Comparison of ENCODE assay signal across 7 cellular contexts in the genomic region with DNA sequence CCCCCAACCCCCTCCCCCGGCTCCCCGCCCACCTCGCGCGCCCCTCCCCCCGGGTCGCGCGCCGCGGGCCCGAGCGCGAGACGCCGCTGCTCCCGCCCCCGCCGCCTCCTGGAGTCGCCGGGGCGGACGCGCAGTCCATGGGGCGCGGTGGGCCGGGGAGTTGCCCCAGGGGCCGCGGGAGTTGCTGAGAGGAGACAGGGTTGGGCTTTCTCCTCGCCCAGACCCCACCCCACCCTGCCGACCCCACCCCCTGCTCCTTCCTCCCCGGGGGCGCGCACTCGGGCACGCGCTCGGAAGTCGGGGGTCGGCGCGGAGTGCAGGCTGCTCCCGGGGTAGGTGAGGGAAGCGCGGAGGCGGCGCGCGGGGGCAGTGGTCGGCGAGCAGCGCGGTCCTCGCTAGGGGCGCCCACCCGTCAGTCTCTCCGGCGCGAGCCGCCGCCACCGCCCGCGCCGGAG. TPM values are rescaled to one million over a fixed set of nuclear protein-coding genes. Genes with fewer than 3 reads are reported as not detected.
A peak's percentile ranks its signal among the peaks of the same experiment; 100 is the strongest.
DNase-seq lines count a peak whose midpoint lies in the region; ATAC-seq and TF ChIP-seq lines count a peak whose summit lies in the region.

A gene (plus strand): TSS at position 275 of the 455 bp plus-strand sequence. CDS start 297 bp downstream, outside the sequence.

- no peaks in the 10 kb centered on the region for H3K27me3 Mint-ChIP-seq in MCF 10A (ENCODE audit: insufficient read depth, unreplicated experiment)

- peak; percentile 36 for ATAC-seq in GM21526 (IDR thresholded peaks at IDR 0.05; ENCODE audit: low FRiP score, unreplicated experiment)

- intact Hi-C loops in MCF 10A (cut with micrococcal nuclease), result no loop called here

- WGBS in iPS DF 6.9 (ENCODE audit: insufficient coverage, insufficient read length), result no CpG with 5 or more reads among the region's 65 CpGs

- peak; percentile 66 for DNase-seq in GDM1 (lab: John Stamatoyannopoulos, UW)
- DNase-seq in HT1080 (ENCODE audit: low read depth), result peak; percentile 84
- DNase-seq in RKO (ENCODE audit: low spot score), result peak; percentile 84
- DNase-seq in MCF 10A (ENCODE audit: unreplicated experiment), result peak; percentile 78
- peak; percentile 41 for DNase-seq in iPS DF 6.9 (ENCODE audit: low read depth, low spot score)
- no peak for DNase-seq in retinal pigment epithelial cell (ENCODE audit: low read depth)

- TF ChIP-seq CTCF in MCF 10A (IDR thresholded peaks at IDR 0.05; ENCODE audit: unreplicated experiment), result no peak
- TF ChIP-seq CTCF in retinal pigment epithelial cell (conservative IDR thresholded peaks at IDR 0.05; ENCODE audit: low read depth, low read length), result no peak

- H3K36me3 ChIP-seq in iPS DF 6.9 (ENCODE audit: control insufficient read depth, insufficient read depth, low read length), result no peaks in the 10 kb centered on the region

- H3K27me3 ChIP-seq in iPS DF 6.9 (ENCODE audit: control insufficient read depth, insufficient read depth, low read length), result no peaks in the 10 kb centered on the region

- no peaks in the 10 kb centered on the region; the same call in 1 of the 2 replicates for H3K4me1 ChIP-seq in iPS DF 6.9 (ENCODE audit: control insufficient read depth, insufficient read depth, low read length)

- no peaks in the 10 kb centered on the region for H3K9me3 Mint-ChIP-seq in MCF 10A (ENCODE audit: unreplicated experiment)

- H3K4me3 ChIP-seq in iPS DF 6.9 (ENCODE audit: low read length) (peak within 1 kb of the TSS; percentile 90), retinal pigment epithelial cell (ENCODE audit: low read length) (peak within 1 kb of the TSS; percentile 69)

- POLR2A ChIA-PET in MCF 10A (lab: Yijun Ruan, JAX), result interaction anchor here (2.0 kb wide), 1 partner anchor 20 kb away, joined by 13 read pairs; no protein-coding TSS in a partner anchor

- H3K27ac ChIP-seq in iPS DF 6.9 (ENCODE audit: low read length), result no peak within 1 kb of the TSS

- peaks cover 19% of the 10 kb centered on the region for H3K36me3 Mint-ChIP-seq in MCF 10A (ENCODE audit: insufficient read depth, unreplicated experiment)

- H3K9me3 ChIP-seq in iPS DF 6.9 (ENCODE audit: control insufficient read depth, insufficient read depth, low read length), result no peaks in the 10 kb centered on the region

- peaks cover 48% of the 10 kb centered on the region for H3K4me1 Mint-ChIP-seq in MCF 10A (ENCODE audit: insufficient read depth, unreplicated experiment)

- CTCF ChIA-PET in MCF 10A (lab: Yijun Ruan, JAX), result no interaction called here

- H3K27ac Mint-ChIP-seq in MCF 10A (ENCODE audit: low read depth, unreplicated experiment), result peak within 1 kb of the TSS; percentile 97

- peak within 1 kb of the TSS; percentile 93 for H3K4me3 Mint-ChIP-seq in MCF 10A (ENCODE audit: unreplicated experiment)

- BruUV-seq in MCF 10A (replicated peaks; lab: Mats Ljungman, UMichigan), result no TSS peak

RNA-seq across cellular contexts. Expression of the gene that starts here (rescaled TPM):
- total RNA-seq in HT1080 (2014; rRNA removed; shearing (Covaris generic)), result 130 and 139 TPM in 2 replicates
- polyA plus RNA-seq in HT1080 (2015; cell fraction: cytosol; rRNA removed), result 105 and 133 TPM in 2 replicates
- polyA plus RNA-seq in HT1080 (2015; cell fraction: nucleus; rRNA removed), result 540 and 641 TPM in 2 replicates
- total RNA-seq in MCF 10A (2022), result 179 and 230 TPM in 2 replicates
